In the genomic region with DNA sequence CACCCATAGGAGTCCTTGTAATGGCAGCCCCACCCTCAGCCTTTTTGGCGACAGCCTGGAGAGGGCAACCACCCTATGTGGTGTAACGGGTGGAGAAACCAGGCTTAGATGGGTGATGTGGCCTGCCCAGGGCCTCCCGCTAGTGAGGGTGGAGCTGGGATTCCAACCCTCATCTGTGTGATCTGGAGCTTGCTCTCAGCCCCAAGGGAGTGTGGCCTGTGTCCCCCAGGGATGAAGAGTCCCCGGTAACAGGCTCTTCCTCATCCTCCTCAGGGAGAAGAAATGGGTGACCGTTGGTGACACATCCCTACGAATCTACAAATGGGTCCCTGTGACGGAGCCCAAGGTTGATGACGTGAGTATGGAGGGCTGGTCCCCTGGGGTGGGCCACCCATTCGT, we compare ENCODE assay signal across 19 cellular contexts. TPM values are rescaled to one million over a fixed set of nuclear protein-coding genes. Genes with fewer than 3 reads are reported as not detected.
DNase-seq lines count a peak whose midpoint lies in the region; ATAC-seq and TF ChIP-seq lines count a peak whose summit lies in the region.
"Had no signal": no experiment of that assay in that cellular context is flagged by ENCODE, and none has a peak within 500 bp of the region (broad histone marks: within the 10 kb centered on the region; RNA-seq: fewer than 3 reads in every experiment).

No MANE protein-coding gene starts in this region.

- POLR2A ChIA-PET in RWPE1 (lab: Yijun Ruan, JAX; ENCODE audit: low non-redundant PET), result no interaction called here

- CTCF ChIA-PET in RWPE1 (lab: Yijun Ruan, JAX), result interaction anchor here (0.6 to 1.0 kb wide), 4 partner anchors 39 to 407 kb away, joined by 3 read pairs; partner anchors contain the start of gene RHOF

- H3K79me2 ChIP-seq in DOHH2 (ENCODE audit: control insufficient read depth, low read length), result peaks cover 100% of the 10 kb centered on the region

- H3K9ac ChIP-seq in skeletal muscle satellite cell (ENCODE audit: low read depth, low read length), result peak overlapping the region; percentile 31

- H3K4me2 ChIP-seq in DOHH2 (ENCODE audit: low read length) (peak overlapping the region; percentile 72), skeletal muscle satellite cell (ENCODE audit: low read length) (peak overlapping the region; percentile 65)

- ATAC-seq in HG03571 (IDR thresholded peaks at IDR 0.05; ENCODE audit: unreplicated experiment), result no peak
- ATAC-seq: T-cell had no signal

- peak overlapping the region; percentile 74 for H3K4me3 ChIP-seq in DOHH2 (ENCODE audit: low read length)
- H3K4me3 ChIP-seq in skeletal muscle satellite cell (ENCODE audit: low read length), result peak overlapping the region; percentile 12
- H3K4me3 ChIP-seq: lung, testis had no signal

- no peaks in the 10 kb centered on the region for H3K27me3 ChIP-seq in DOHH2 (ENCODE audit: control insufficient read depth, low read length)
- H3K27me3 ChIP-seq in skeletal muscle satellite cell (ENCODE audit: control insufficient read depth, insufficient read depth, low read length), result no peaks in the 10 kb centered on the region
- H3K27me3 ChIP-seq: testis had no signal

- no peaks in the 10 kb centered on the region for H3K9me2 ChIP-seq in DOHH2 (replicated peaks; ENCODE audit: control insufficient read depth, low read length)

- H3K9me3 ChIP-seq in DOHH2 (ENCODE audit: control insufficient read depth, insufficient read depth, low read length), result no peaks in the 10 kb centered on the region
- H3K9me3 ChIP-seq in skeletal muscle satellite cell (replicated peaks; ENCODE audit: low read length), result no peaks in the 10 kb centered on the region
- H3K9me3 ChIP-seq: testis had no signal

- H3K4me1 ChIP-seq in DOHH2 (ENCODE audit: control insufficient read depth, low read length) (peaks cover 74% of the 10 kb centered on the region), skeletal muscle satellite cell (ENCODE audit: control insufficient read depth, insufficient read depth, low read length) (peaks cover 43% of the 10 kb centered on the region)

- H4K20me1 ChIP-seq in DOHH2 (ENCODE audit: control insufficient read depth, insufficient read depth, low read depth, low read length), result peaks cover 15% of the 10 kb centered on the region

- TF ChIP-seq CTCF in DOHH2 (IDR thresholded peaks at IDR 0.05; ENCODE audit: low read depth, low read length, poor library complexity, severe bottlenecking), result no peak
- no peak for TF ChIP-seq CTCF in RWPE1 (conservative IDR thresholded peaks at IDR 0.05; ENCODE audit: low read depth)

- H3K27ac ChIP-seq in DOHH2 (ENCODE audit: low read depth, low read length) (peak overlapping the region; percentile 99), RWPE1 (peak overlapping the region; percentile 93)
- H3K27ac ChIP-seq: testis had no signal

- DNase-seq in RWPE1 (ENCODE audit: low spot score), result no peak
- peak; percentile 36 for DNase-seq in germinal center (ENCODE audit: low spot score)
- no peak for DNase-seq in NCI-H345 treated with DMSO at 0.1 percent for 48 hours (lab: John Stamatoyannopoulos, UW; ENCODE audit: unreplicated experiment)
- DNase-seq in NCI-H526 (lab: John Stamatoyannopoulos, UW), result no peak
- DNase-seq: activated CD4-positive, alpha-beta T cell treated with anti-CD3 and anti-CD28 coated beads for 4 hours; activated naive CD4-positive, alpha-beta T cell treated with anti-CD3 and anti-CD28 coated beads, Interleukin-2, amount 50 U/mL, for 16 hours; CD4-positive, alpha-beta T cell; DMS53; effector memory CD4-positive, alpha-beta T cell; immature natural killer cell; NCI-H1105; NCI-H2029 treated with DMSO at 0.1 percent for 48 hours; SHP77; T-cell had no signal

- H3F3A ChIP-seq in DOHH2 (ENCODE audit: control insufficient read depth, insufficient read depth), result peaks cover 22% of the 10 kb centered on the region

- H3K36me3 ChIP-seq in DOHH2 (ENCODE audit: control insufficient read depth, low read length) (peaks cover 88% of the 10 kb centered on the region), skeletal muscle satellite cell (ENCODE audit: insufficient read depth, low read length) (no peaks in the 10 kb centered on the region)

RNA-seq across cellular contexts. Expression of gene BCL7A, which starts 8.7 kb away (rescaled TPM):
- 2.8 and 3.0 TPM in 2 replicates for total RNA-seq in skeletal muscle satellite cell (2012; rRNA removed)

RNA-seq across cellular contexts. Expression of gene MLXIP, which starts 48.1 kb away (rescaled TPM):
- 12.0 and 17.0 TPM in 2 replicates for total RNA-seq in skeletal muscle satellite cell (2012; rRNA removed)
